Comparison of ENCODE assay signal across 38 cellular contexts in the genomic region with DNA sequence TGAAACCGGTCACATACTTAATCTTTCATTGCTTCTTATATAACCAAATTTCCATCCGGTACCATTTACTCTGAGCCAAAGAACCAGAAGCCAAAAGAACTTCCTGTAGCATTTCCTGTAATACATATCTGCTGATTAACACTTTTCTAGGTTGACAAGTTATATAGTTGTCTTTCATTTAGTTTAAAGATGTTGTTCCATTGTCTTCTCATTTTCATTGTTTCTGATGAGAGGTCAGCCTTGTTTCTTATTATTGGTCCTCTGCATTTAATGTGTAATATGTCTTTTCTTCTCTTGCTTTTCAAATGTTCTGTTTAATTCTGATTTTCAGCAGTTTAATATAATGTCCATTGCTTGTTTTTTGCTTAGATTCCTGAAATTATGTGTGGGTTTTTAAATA.
"Had no signal": no experiment of that assay in that cellular context is flagged by ENCODE, and none has a peak within 500 bp of the region (broad histone marks: within the 10 kb centered on the region; RNA-seq: fewer than 3 reads in every experiment).

No MANE protein-coding gene starts in this region.

- H3K4me3 ChIP-seq: adrenal gland, cardiac muscle cell had no signal

- H3K36me3 ChIP-seq: adrenal gland, cardiac muscle cell, WERI-Rb-1 had no signal

- H3K9me3 ChIP-seq: adrenal gland had no signal

- H3K4me3 Mint-ChIP-seq: activated B cell treated with CpG ODN at 0.5 μM for 24 hours; activated CD4-positive, alpha-beta memory T cell treated with anti-CD3 and anti-CD28 coated beads for 36 hours; activated CD4-positive, alpha-beta T cell treated with anti-CD3 and anti-CD28 coated beads, Interleukin-2, amount 10 ng/mL, durations not matched to agents 24 days and 14 days; activated CD8-positive, alpha-beta T cell treated with anti-CD3 and anti-CD28 coated beads for 36 hours; activated naive CD4-positive, alpha-beta T cell treated with anti-CD3 and anti-CD28 coated beads for 36 hours; activated naive CD8-positive, alpha-beta T cell treated with anti-CD3 and anti-CD28 coated beads for 36 hours; activated T-cell treated with anti-CD3 and anti-CD28 coated beads, Interleukin-2, amount 50 U/mL, for 4 hours; activated T-cell treated with anti-CD3 and anti-CD28 coated beads, Interleukin-2, amount 50 U/mL, for 72 hours; activated T-helper 1 cell treated with anti-CD3 and anti-CD28 coated beads, Interleukin-12 subunit alpha, Interleukin-12 subunit beta, Interleukin-2, Interleukin-4 antibody, amounts not matched to agents 30 ng/mL and 10 ng/mL and 1 ng/mL, durations not matched to agents 14 hours and 24 hours and 36 hours; activated T-helper 17 cell treated with anti-CD3 and anti-CD28 coated beads, Interleukin-2, amount 50 U/mL, for 72 hours; brain; central memory CD8-positive, alpha-beta T cell; T-helper 1 cell treated with Interleukin-12 subunit alpha and Interleukin-12 subunit beta and Interleukin-4 antibody, amounts not matched to agents 30 μg/mL and 1 μg/mL, for 36 hours; T-helper 2 cell treated with Interferon-gamma antibody and Interleukin-4, amounts not matched to agents 5 μg/mL and 100 μg/mL, for 36 hours had no signal

- H3K27me3 Mint-ChIP-seq: activated B cell treated with CpG ODN at 0.5 μM for 24 hours; activated CD4-positive, alpha-beta memory T cell treated with anti-CD3 and anti-CD28 coated beads for 36 hours; activated CD4-positive, alpha-beta T cell treated with anti-CD3 and anti-CD28 coated beads, Interleukin-2, amount 10 ng/mL, durations not matched to agents 24 days and 14 days; activated naive CD8-positive, alpha-beta T cell treated with anti-CD3 and anti-CD28 coated beads for 36 hours; central memory CD8-positive, alpha-beta T cell had no signal

- H3K27ac ChIP-seq: adrenal gland, cardiac muscle cell, WERI-Rb-1 had no signal

- H3K4me1 Mint-ChIP-seq: activated CD4-positive, alpha-beta T cell treated with anti-CD3 and anti-CD28 coated beads, Interleukin-2, amount 10 ng/mL, durations not matched to agents 24 days and 14 days; activated naive CD8-positive, alpha-beta T cell treated with anti-CD3 and anti-CD28 coated beads for 36 hours; activated T-helper 17 cell treated with anti-CD3 and anti-CD28 coated beads, Interleukin-2, amount 50 U/mL, for 72 hours; central memory CD8-positive, alpha-beta T cell had no signal

- ATAC-seq: activated CD8-positive, alpha-beta T cell treated with anti-CD3 and anti-CD28 coated beads for 36 hours; activated naive CD4-positive, alpha-beta T cell treated with anti-CD3 and anti-CD28 coated beads, Interleukin-2, amount 50 U/mL, for 72 hours; activated T-cell treated with anti-CD3 and anti-CD28 coated beads, Interleukin-2, amount 50 U/mL, for 4 hours; activated T-cell treated with anti-CD3 and anti-CD28 coated beads, Interleukin-2, amount 50 U/mL, for 72 hours; activated T-helper 17 cell treated with anti-CD3 and anti-CD28 coated beads, Interleukin-2, amount 50 U/mL, for 72 hours had no signal

- H3K4me1 ChIP-seq: adrenal gland had no signal

- H3K9me3 Mint-ChIP-seq: activated B cell treated with CpG ODN at 0.5 μM for 24 hours; activated CD4-positive, alpha-beta memory T cell treated with anti-CD3 and anti-CD28 coated beads for 36 hours; activated CD4-positive, alpha-beta T cell treated with anti-CD3 and anti-CD28 coated beads, Interleukin-2, amount 10 ng/mL, durations not matched to agents 24 days and 14 days; activated CD8-positive, alpha-beta T cell treated with anti-CD3 and anti-CD28 coated beads for 36 hours; activated naive CD4-positive, alpha-beta T cell treated with anti-CD3 and anti-CD28 coated beads for 36 hours; activated naive CD4-positive, alpha-beta T cell treated with anti-CD3 and anti-CD28 coated beads, Interleukin-2, amount 50 U/mL, for 72 hours; activated naive CD8-positive, alpha-beta T cell treated with anti-CD3 and anti-CD28 coated beads for 36 hours; activated T-cell treated with anti-CD3 and anti-CD28 coated beads, Interleukin-2, amount 50 U/mL, for 4 hours; activated T-cell treated with anti-CD3 and anti-CD28 coated beads, Interleukin-2, amount 50 U/mL, for 72 hours; activated T-helper 1 cell treated with anti-CD3 and anti-CD28 coated beads, Interleukin-12 subunit alpha, Interleukin-12 subunit beta, Interleukin-2, Interleukin-4 antibody, amounts not matched to agents 30 ng/mL and 10 ng/mL and 1 ng/mL, durations not matched to agents 14 hours and 24 hours and 36 hours; activated T-helper 17 cell treated with anti-CD3 and anti-CD28 coated beads, Interleukin-2, amount 50 U/mL, for 72 hours; central memory CD8-positive, alpha-beta T cell; T-helper 1 cell treated with Interleukin-12 subunit alpha and Interleukin-12 subunit beta and Interleukin-4 antibody, amounts not matched to agents 30 μg/mL and 1 μg/mL, for 36 hours; T-helper 2 cell treated with Interferon-gamma antibody and Interleukin-4, amounts not matched to agents 5 μg/mL and 100 μg/mL, for 36 hours had no signal

- H3K27ac Mint-ChIP-seq: activated B cell treated with CpG ODN at 0.5 μM for 24 hours; activated CD4-positive, alpha-beta memory T cell treated with anti-CD3 and anti-CD28 coated beads for 36 hours; activated CD4-positive, alpha-beta T cell treated with anti-CD3 and anti-CD28 coated beads, Interleukin-2, amount 10 ng/mL, durations not matched to agents 24 days and 14 days; activated CD8-positive, alpha-beta T cell treated with anti-CD3 and anti-CD28 coated beads for 36 hours; activated naive CD4-positive, alpha-beta T cell treated with anti-CD3 and anti-CD28 coated beads for 36 hours; activated naive CD8-positive, alpha-beta T cell treated with anti-CD3 and anti-CD28 coated beads for 36 hours; activated T-cell treated with anti-CD3 and anti-CD28 coated beads, Interleukin-2, amount 50 U/mL, for 72 hours; activated T-helper 1 cell treated with anti-CD3 and anti-CD28 coated beads, Interleukin-12 subunit alpha, Interleukin-12 subunit beta, Interleukin-2, Interleukin-4 antibody, amounts not matched to agents 30 ng/mL and 10 ng/mL and 1 ng/mL, durations not matched to agents 14 hours and 24 hours and 36 hours; activated T-helper 17 cell treated with anti-CD3 and anti-CD28 coated beads, Interleukin-2, amount 50 U/mL, for 72 hours; brain; T-helper 1 cell treated with Interleukin-12 subunit alpha and Interleukin-12 subunit beta and Interleukin-4 antibody, amounts not matched to agents 30 μg/mL and 1 μg/mL, for 36 hours; T-helper 2 cell treated with Interferon-gamma antibody and Interleukin-4, amounts not matched to agents 5 μg/mL and 100 μg/mL, for 36 hours had no signal

- FAIRE-seq: bronchial epithelial cell, TTC549 had no signal

- DNase-seq: activated B cell treated with CpG ODN at 0.5 μM for 24 hours; activated CD4-positive, alpha-beta memory T cell treated with anti-CD3 and anti-CD28 coated beads for 36 hours; activated CD4-positive, alpha-beta T cell treated with anti-CD3 and anti-CD28 coated beads for 4 hours; activated CD4-positive, alpha-beta T cell treated with anti-CD3 and anti-CD28 coated beads, Interleukin-2, amount 10 ng/mL, durations not matched to agents 24 days and 14 days; activated CD4-positive, alpha-beta T cell treated with anti-CD3 and anti-CD28 coated beads, Interleukin-2, amount 50 U/mL, for 1 hour; activated CD4-positive, alpha-beta T cell treated with anti-CD3 and anti-CD28 coated beads, Interleukin-2, amount 50 U/mL, for 4 hours; activated CD4-positive, CD25-positive, alpha-beta regulatory T cell treated with anti-CD3 and anti-CD28 coated beads, Interleukin-2, amount 50 U/mL, for 72 hours; activated CD8-positive, alpha-beta memory T cell treated with anti-CD3 and anti-CD28 coated beads, Interleukin-2, amount 50 U/mL, for 4 hours; activated CD8-positive, alpha-beta T cell treated with anti-CD3 and anti-CD28 coated beads for 36 hours; activated effector memory CD4-positive, alpha-beta T cell treated with anti-CD3 and anti-CD28 coated beads, Interleukin-2, amount 50 U/mL, for 16 hours; activated gamma-delta T cell treated with Interleukin-2 at 50 U/mL for 16 hours; activated naive CD4-positive, alpha-beta T cell; activated naive CD4-positive, alpha-beta T cell treated with anti-CD3 and anti-CD28 coated beads for 36 hours; activated naive CD4-positive, alpha-beta T cell treated with anti-CD3 and anti-CD28 coated beads, Interleukin-2, amount 50 U/mL, for 16 hours; activated naive CD8-positive, alpha-beta T cell treated with anti-CD3 and anti-CD28 coated beads for 36 hours; activated T-cell treated with anti-CD3 and anti-CD28 coated beads for 4 hours; activated T-cell treated with anti-CD3 and anti-CD28 coated beads, Interleukin-2, amount 50 U/mL, for 1 hour; activated T-cell treated with anti-CD3 and anti-CD28 coated beads, Interleukin-2, amount 50 U/mL, for 4 hours; activated T-cell treated with anti-CD3 and anti-CD28 coated beads, Interleukin-2, amount 50 U/mL, for 72 hours; adrenal gland; amniotic stem cell; aorta; caudate nucleus; cerebellar nuclear complex; T-helper 1 cell; T-helper 2 cell; T-helper 9 cell; WERI-Rb-1 had no signal

- H3K36me3 Mint-ChIP-seq: activated CD4-positive, alpha-beta memory T cell treated with anti-CD3 and anti-CD28 coated beads for 36 hours; activated naive CD4-positive, alpha-beta T cell treated with anti-CD3 and anti-CD28 coated beads, Interleukin-2, amount 50 U/mL, for 72 hours; activated naive CD8-positive, alpha-beta T cell treated with anti-CD3 and anti-CD28 coated beads for 36 hours had no signal
